8 cellular contexts compared by ENCODE assay signal in genomic region chr4:119299221-119300071, GRCh38. TPM values are rescaled to one million over a fixed set of nuclear protein-coding genes. Genes with fewer than 3 reads are reported as not detected.
DNase-seq lines count a peak whose midpoint lies in the region; ATAC-seq and TF ChIP-seq lines count a peak whose summit lies in the region.

No MANE protein-coding gene starts in this region.

- H3K27ac ChIP-seq in breast epithelium (peak overlapping the region; percentile 94 to 97), right lobe of liver (peak overlapping the region; percentile 87 to 97 (median 92)), tibial artery (peak overlapping the region; percentile 93 to 95)

- H3K27me3 Mint-ChIP-seq in IgD-negative memory B cell = no peaks in the 10 kb centered on the region

- H3K9me3 ChIP-seq in breast epithelium = no peaks in the 10 kb centered on the region
- H3K9me3 ChIP-seq in right lobe of liver = no peaks in the 10 kb centered on the region
- H3K9me3 ChIP-seq in tibial artery = no peaks in the 10 kb centered on the region

- H3K4me1 ChIP-seq in breast epithelium (no peaks in the 10 kb centered on the region), right lobe of liver (peaks cover 0 to 26% (median 7%) of the 10 kb centered on the region in 4 donors), tibial artery (peaks cover 0 to 52% (median 18%) of the 10 kb centered on the region in 4 donors)

- H3K36me3 ChIP-seq in breast epithelium (no peaks in the 10 kb centered on the region), right lobe of liver (peaks cover 0 to 9% (median 0%) of the 10 kb centered on the region in 4 donors), tibial artery (peaks cover 10 to 23% (median 17%) of the 10 kb centered on the region in 3 donors)

- H3K27ac Mint-ChIP-seq in IgD-negative memory B cell = peak overlapping the region; percentile 95 to 99 (median 95)

- intact Hi-C loops in breast epithelium (cut with DNase I; ENCODE audit: low total_unique reads) (no loop called here), right lobe of liver (cut with DNase I) (no loop called here), tibial artery (cut with DNase I; ENCODE audit: low total_unique reads) (loop anchor here (10.0 kb wide), 1 partner anchor 325 kb away; the partner anchor contains the start of gene PDE5A)

- peak overlapping the region; percentile 92 to 99 (median 98) for H3K4me3 Mint-ChIP-seq in IgD-negative memory B cell

- no peak for TF ChIP-seq CTCF in breast epithelium (IDR thresholded peaks at IDR 0.05)
- TF ChIP-seq CTCF in right lobe of liver (IDR thresholded peaks at IDR 0.05) = no peak
- TF ChIP-seq CTCF in tibial artery (IDR thresholded peaks at IDR 0.05) = no peak

- no peaks in the 10 kb centered on the region for H3K27me3 ChIP-seq in breast epithelium
- no peaks in the 10 kb centered on the region for H3K27me3 ChIP-seq in right lobe of liver
- H3K27me3 ChIP-seq in tibial artery = no peaks in the 10 kb centered on the region

- 2% methylated on average over 12 of the region's 12 CpGs for WGBS in right lobe of liver (ENCODE audit: insufficient coverage, low coverage, low lambda C conversion rate, missing lambda C conversion rate)

- no peak for TF ChIP-seq POLR2A in breast epithelium (IDR thresholded peaks at IDR 0.05)
- peak; percentile 38 for TF ChIP-seq POLR2A in right lobe of liver (IDR thresholded peaks at IDR 0.05)

- peaks cover 19 to 32% (median 29%) of the 10 kb centered on the region in 3 donors for H3K4me1 Mint-ChIP-seq in IgD-negative memory B cell

- DNase-seq in EL (peak; percentile 23), breast epithelium (ENCODE audit: low spot score in 2 of 2) (no peak), right lobe of liver (no peak), tibial artery (no peak), NCI-H2107 treated with DMSO at 0.1 percent for 48 hours (lab: John Stamatoyannopoulos, UW; ENCODE audit: unreplicated experiment) (no peak), foreskin melanocyte (no peak)

- ATAC-seq in GM21619 (IDR thresholded peaks at IDR 0.05; ENCODE audit: unreplicated experiment) (peak; percentile 52), right lobe of liver (peak; percentile 32 to 56 (median 46))

- no peaks in the 10 kb centered on the region for H3K36me3 Mint-ChIP-seq in IgD-negative memory B cell

- H3K4me3 ChIP-seq in breast epithelium (peak overlapping the region; percentile 73 to 88 (median 82)), right lobe of liver (peak overlapping the region; percentile 66 to 93 (median 83)), tibial artery (peak overlapping the region; percentile 70 to 82)

- no peaks in the 10 kb centered on the region for H3K9me3 Mint-ChIP-seq in IgD-negative memory B cell

RNA-seq across cellular contexts. Expression of gene FABP2, which starts 22.5 kb away (rescaled TPM):
- not detected for polyA plus RNA-seq in IgD-negative memory B cell
- not detected for total RNA-seq in breast epithelium
- total RNA-seq in right lobe of liver = under 1 TPM in 1 of 6 experiments, not detected in 5; 0.09 TPM
